ENCODE assay signal across 8 cellular contexts in genomic region chr12:72271401-72271740, GRCh38. TPM values are rescaled to one million over a fixed set of nuclear protein-coding genes. Genes with fewer than 3 reads are reported as not detected.
DNase-seq lines count a peak whose midpoint lies in the region; ATAC-seq and TF ChIP-seq lines count a peak whose summit lies in the region.

No MANE protein-coding gene starts in this region.

- ATAC-seq in HG03432 (IDR thresholded peaks at IDR 0.05; ENCODE audit: unreplicated experiment), result no peak

- TF ChIP-seq CTCF in nephron (IDR thresholded peaks at IDR 0.05; ENCODE audit: unreplicated experiment in 3 of 3), result no peak

- H3K4me1 ChIP-seq in esophagus (ENCODE audit: control insufficient read depth in 2 of 2, insufficient read depth in 2 of 2, low read length in 1 of 2), result peaks cover 10 to 13% of the 10 kb centered on the region in 2 donors

- peak overlapping the region; percentile 47 to 56 for H3K4me3 ChIP-seq in esophagus (ENCODE audit: low read depth in 1 of 2, low read length in 2 of 2)

- H3K9me3 Mint-ChIP-seq in nephron, result no peaks in the 10 kb centered on the region

- H3K36me3 Mint-ChIP-seq in nephron (ENCODE audit: low read depth), result peaks cover 3% of the 10 kb centered on the region

- H3K4me1 Mint-ChIP-seq in nephron, result peaks cover 22% of the 10 kb centered on the region

- peak overlapping the region; percentile 71 to 98 (median 78) for H3K27ac Mint-ChIP-seq in nephron

- H3K27me3 Mint-ChIP-seq in nephron (ENCODE audit: low read depth), result peaks cover 45% of the 10 kb centered on the region

- H3K27ac ChIP-seq in esophagus (ENCODE audit: low read depth in 2 of 2, low read length in 1 of 2), result no peak overlapping the region

- H3K36me3 ChIP-seq in esophagus (ENCODE audit: control insufficient read depth in 2 of 2, insufficient read depth in 2 of 2, low read length in 1 of 2), result no peaks in the 10 kb centered on the region

- 2 to 5% methylated on average over 15 of the region's 15 CpGs for WGBS in esophagus, 2 donors

- peak overlapping the region; percentile 87 to 99 (median 93) for H3K4me3 Mint-ChIP-seq in nephron

- H3K9me3 ChIP-seq in esophagus (ENCODE audit: control insufficient read depth in 2 of 2, insufficient read depth in 1 of 2, low read depth in 1 of 2, low read length in 1 of 2), result peaks cover 0 to 8% of the 10 kb centered on the region in 2 donors

- peak; percentile 75 for DNase-seq in ELR (ENCODE audit: low read depth)
- DNase-seq in NCI-H82 (lab: John Stamatoyannopoulos, UW), result peak; percentile 96
- DNase-seq in activated naive CD4-positive, alpha-beta T cell treated with anti-CD3 and anti-CD28 coated beads, Interleukin-2, amount 50 U/mL, for 16 hours, result no peak
- no peak for DNase-seq in midbrain (lab: John Stamatoyannopoulos, UW)
- no peak for DNase-seq in NCI-H2081 treated with DMSO at 0.1 percent for 48 hours (lab: John Stamatoyannopoulos, UW)

- peaks cover 4 to 15% of the 10 kb centered on the region in 2 donors for H3K27me3 ChIP-seq in esophagus (ENCODE audit: control insufficient read depth in 1 of 2, insufficient read depth in 2 of 2, low read length in 2 of 2)

RNA-seq across cellular contexts. Expression of gene TRHDE, which starts 0.8 kb away (rescaled TPM):
- polyA plus RNA-seq in esophagus, result under 1 TPM; 0.04 TPM

Comparison
In these comparisons a context has a peak if more than half of its experiments do, and no peak if none do; other contexts are left out.
1. DNase-seq: peak in ELR (single experiment) and NCI-H82 (single experiment); none in activated naive CD4-positive, alpha-beta T cell treated with anti-CD3 and anti-CD28 coated beads, Interleukin-2, amount 50 U/mL, for 16 hours (single experiment), midbrain (single experiment) and NCI-H2081 treated with DMSO at 0.1 percent for 48 hours (single experiment).